22 cellular contexts compared by ENCODE assay signal in genomic region chr5:10227396-10227795, GRCh38. TPM values are rescaled to one million over a fixed set of nuclear protein-coding genes. Genes with fewer than 3 reads are reported as not detected.
A peak's percentile ranks its signal among the peaks of the same experiment; 100 is the strongest.
DNase-seq lines count a peak whose midpoint lies in the region; ATAC-seq, FAIRE-seq and TF ChIP-seq lines count a peak whose summit lies in the region.
"Had no signal": no experiment of that assay in that cellular context is flagged by ENCODE, and none has a peak within 500 bp of the region (broad histone marks: within the 10 kb centered on the region; RNA-seq: fewer than 3 reads in every experiment).

No MANE protein-coding gene starts in this region.

- H2AFZ ChIP-seq in IMR-90 (replicated peaks; ENCODE audit: low read length, poor library complexity) = no peak overlapping the region
- no peak overlapping the region for H2AFZ ChIP-seq in astrocyte (ENCODE audit: low read depth, low read length)
- H2AFZ ChIP-seq in neural progenitor cell (replicated peaks) = no peak overlapping the region
- H2AFZ ChIP-seq: parathyroid adenoma had no signal

- H3K14ac ChIP-seq in IMR-90 (replicated peaks; ENCODE audit: low read depth, low read length) = peak overlapping the region; percentile 27; the same call in 1 of the 2 replicates

- H2BK20ac ChIP-seq in IMR-90 (ENCODE audit: low read depth, low read length) = no peak overlapping the region

- no peak overlapping the region for H4K91ac ChIP-seq in IMR-90 (ENCODE audit: insufficient read depth, low read depth, low read length)

- H2BK15ac ChIP-seq in IMR-90 (ENCODE audit: low read depth, low read length) = no peak overlapping the region

- H2BK5ac ChIP-seq in IMR-90 (ENCODE audit: low read depth, low read length, poor library complexity, severe bottlenecking) = peak overlapping the region; percentile 43

- peak overlapping the region; percentile 38; the same call in 1 of the 2 replicates for H3K4ac ChIP-seq in IMR-90 (ENCODE audit: low read depth, low read length)

- H3K4me2 ChIP-seq in IMR-90 (ENCODE audit: low read depth, low read length) (no peak overlapping the region), astrocyte (ENCODE audit: low read length) (peak overlapping the region; percentile 27), neural progenitor cell (no peak overlapping the region)

- CTCF ChIA-PET in IMR-90 (lab: Yijun Ruan, JAX) = no interaction called here

- POLR2A ChIA-PET in IMR-90 (lab: Charles Lee; ENCODE audit: unreplicated experiment) = no interaction called here

- WGBS in IMR-90 (ENCODE audit: extremely low coverage in 2 of 2, insufficient read length in 1 of 2), 2 experiments = no CpG with 5 or more reads among the region's 7 CpGs
- WGBS in lower leg skin, 2 donors = 75 to 80% methylated on average over 7 of the region's 7 CpGs

- H3K36me3 Mint-ChIP-seq in astrocyte (ENCODE audit: low read depth, unreplicated experiment) = peaks cover 17% of the 10 kb centered on the region
- H3K36me3 Mint-ChIP-seq in activated T-helper 1 cell treated with anti-CD3 and anti-CD28 coated beads, Interleukin-12 subunit alpha, Interleukin-12 subunit beta, Interleukin-2, Interleukin-4 antibody, amounts not matched to agents 30 ng/mL and 10 ng/mL and 1 ng/mL, durations not matched to agents 14 hours and 24 hours and 36 hours (ENCODE audit: low read depth) = peaks cover 15% of the 10 kb centered on the region
- H3K36me3 Mint-ChIP-seq in neural progenitor cell = peaks cover 32% of the 10 kb centered on the region

- intact Hi-C loops in IMR-90 (cut with micrococcal nuclease) = no loop called here
- intact Hi-C loops in activated T-helper 1 cell treated with anti-CD3 and anti-CD28 coated beads, Interleukin-12 subunit alpha, Interleukin-12 subunit beta, Interleukin-2, Interleukin-4 antibody, amounts not matched to agents 30 ng/mL and 10 ng/mL and 1 ng/mL, durations not matched to agents 14 hours and 24 hours and 36 hours (cut with micrococcal nuclease) = no loop called here
- intact Hi-C loops in lower leg skin (cut with DNase I; ENCODE audit: low total_unique reads) = no loop called here

- H3K79me1 ChIP-seq in IMR-90 (ENCODE audit: low read depth in 1 of 2, low read length in 2 of 2) = peaks cover 6 to 10% of the 10 kb centered on the region in 2 experiments; a peak in 3 of 4 replicates

- peak overlapping the region in 1 of 2 experiments; percentile 11; a peak in 1 of 4 replicates for H4K8ac ChIP-seq in IMR-90 (ENCODE audit: low read depth in 2 of 2, low read length in 2 of 2)

- in situ Hi-C loops in IMR-90 (cut with MboI; ENCODE audit: low sequenced_read_pairs) = loop anchor here (10.0 kb wide), 1 partner anchor 673 kb away; no protein-coding TSS in a partner anchor

- peaks cover 8% of the 10 kb centered on the region for H3K9me3 Mint-ChIP-seq in astrocyte (ENCODE audit: unreplicated experiment)
- H3K9me3 Mint-ChIP-seq in activated T-helper 1 cell treated with anti-CD3 and anti-CD28 coated beads, Interleukin-12 subunit alpha, Interleukin-12 subunit beta, Interleukin-2, Interleukin-4 antibody, amounts not matched to agents 30 ng/mL and 10 ng/mL and 1 ng/mL, durations not matched to agents 14 hours and 24 hours and 36 hours = peaks cover 4% of the 10 kb centered on the region
- H3K9me3 Mint-ChIP-seq in neural progenitor cell = peaks cover 15% of the 10 kb centered on the region

- no peaks in the 10 kb centered on the region for H3F3A ChIP-seq in neural progenitor cell (ENCODE audit: low read depth)

- dilution Hi-C loops in IMR-90 (cut with HindIII; ENCODE audit: low sequenced_read_pairs, unreplicated experiment) = no loop called here

- H3K27ac Mint-ChIP-seq in astrocyte (ENCODE audit: unreplicated experiment) (peak overlapping the region; percentile 53), neural progenitor cell (no peak overlapping the region)
- H3K27ac Mint-ChIP-seq in activated T-helper 1 cell treated with anti-CD3 and anti-CD28 coated beads, Interleukin-12 subunit alpha, Interleukin-12 subunit beta, Interleukin-2, Interleukin-4 antibody, amounts not matched to agents 30 ng/mL and 10 ng/mL and 1 ng/mL, durations not matched to agents 14 hours and 24 hours and 36 hours = no peak overlapping the region
- H3K27ac Mint-ChIP-seq: activated T-cell treated with anti-CD3 and anti-CD28 coated beads, Interleukin-2, amount 50 U/mL, for 72 hours; natural killer cell; stimulated activated effector memory CD8-positive, alpha-beta T cell treated with anti-CD3 and anti-CD28 coated beads, Interleukin-12 subunit alpha, Interleukin-12 subunit beta, amount 100 ng/mL, for 72 hours had no signal

- H3K27me3 ChIP-seq in IMR-90 (ENCODE audit: control insufficient read depth, insufficient read depth, low read length) = no peaks in the 10 kb centered on the region
- no peaks in the 10 kb centered on the region for H3K27me3 ChIP-seq in astrocyte (ENCODE audit: insufficient read depth, low read length)
- H3K27me3 ChIP-seq in neural progenitor cell = no peaks in the 10 kb centered on the region
- H3K27me3 ChIP-seq: gastrocnemius medialis had no signal

- H2BK120ac ChIP-seq in IMR-90 (ENCODE audit: low read depth, low read length) = no peak overlapping the region

- TF ChIP-seq CTCF in AG09309 (IDR thresholded peaks at IDR 0.05; ENCODE audit: control insufficient read depth, insufficient read depth, low read depth, low read length, missing control alignments) (no peak), IMR-90 (conservative IDR thresholded peaks at IDR 0.05; ENCODE audit: low read depth, low read length) (no peak), astrocyte (IDR thresholded peaks at IDR 0.05; ENCODE audit: insufficient read depth, low read depth, low read length) (no peak), foreskin fibroblast (IDR thresholded peaks at IDR 0.05; ENCODE audit: low read depth, low read length) (no peak), neural progenitor cell (IDR thresholded peaks at IDR 0.05) (no peak), lower leg skin (IDR thresholded peaks at IDR 0.05) (no peak)

- H3K27me3 Mint-ChIP-seq in astrocyte (ENCODE audit: low read depth, unreplicated experiment) = no peaks in the 10 kb centered on the region
- H3K27me3 Mint-ChIP-seq in activated T-helper 1 cell treated with anti-CD3 and anti-CD28 coated beads, Interleukin-12 subunit alpha, Interleukin-12 subunit beta, Interleukin-2, Interleukin-4 antibody, amounts not matched to agents 30 ng/mL and 10 ng/mL and 1 ng/mL, durations not matched to agents 14 hours and 24 hours and 36 hours (ENCODE audit: insufficient read depth) = no peaks in the 10 kb centered on the region
- peaks cover 3% of the 10 kb centered on the region for H3K27me3 Mint-ChIP-seq in neural progenitor cell (ENCODE audit: insufficient read depth, low read depth)

- H3K36me3 ChIP-seq in IMR-90 (ENCODE audit: control insufficient read depth, insufficient read depth, low read length) (no peaks in the 10 kb centered on the region), astrocyte (ENCODE audit: insufficient read depth, low read length) (no peaks in the 10 kb centered on the region), neural progenitor cell (no peaks in the 10 kb centered on the region)
- H3K36me3 ChIP-seq: gastrocnemius medialis had no signal

- no peak overlapping the region; the same call in 1 of the 2 replicates for H2AK5ac ChIP-seq in IMR-90 (ENCODE audit: low read depth, low read length)

- H3K4me1 ChIP-seq in IMR-90 (ENCODE audit: control insufficient read depth, insufficient read depth, low read length) (peaks cover 11% of the 10 kb centered on the region), astrocyte (ENCODE audit: insufficient read depth, low read length) (peaks cover 18% of the 10 kb centered on the region), neural progenitor cell (no peaks in the 10 kb centered on the region)

- no peak for TF ChIP-seq RAD21 in IMR-90 (IDR thresholded peaks at IDR 0.05; ENCODE audit: low read length)

- peak overlapping the region; percentile 59; the same call in 1 of the 2 replicates for H4K5ac ChIP-seq in IMR-90 (ENCODE audit: low read depth, low read length)

- H3K27ac ChIP-seq in IMR-90 (ENCODE audit: insufficient read depth, low read length) = no peak overlapping the region
- peak overlapping the region; percentile 49 for H3K27ac ChIP-seq in astrocyte (ENCODE audit: low read depth, low read length)
- no peak overlapping the region for H3K27ac ChIP-seq in neural progenitor cell
- H3K27ac ChIP-seq: gastrocnemius medialis, parathyroid adenoma had no signal

- no peak for FAIRE-seq in astrocyte (lab: Jason Lieb, UNC)
- FAIRE-seq: GM12891, H1 had no signal

- H3K9me3 ChIP-seq in IMR-90 (ENCODE audit: control insufficient read depth, insufficient read depth, low read length) (peaks cover 1% of the 10 kb centered on the region; the same call in 1 of the 2 replicates), astrocyte (ENCODE audit: insufficient read depth, low read depth, low read length) (no peaks in the 10 kb centered on the region), neural progenitor cell (ENCODE audit: low read depth) (no peaks in the 10 kb centered on the region)
- H3K9me3 ChIP-seq: gastrocnemius medialis had no signal

- TF ChIP-seq POLR2A in IMR-90 (IDR thresholded peaks at IDR 0.05; ENCODE audit: low read depth, low read length) (no peak), lower leg skin (IDR thresholded peaks at IDR 0.05) (no peak)

- BruUV-seq in IMR-90 (replicated peaks; lab: Mats Ljungman, UMichigan) = no TSS peak

- no peaks in the 10 kb centered on the region for H4K20me1 ChIP-seq in IMR-90 (ENCODE audit: insufficient read depth, low read length)
- no peaks in the 10 kb centered on the region for H4K20me1 ChIP-seq in astrocyte (ENCODE audit: insufficient read depth, low read length)
- H4K20me1 ChIP-seq in neural progenitor cell (ENCODE audit: low read depth) = no peaks in the 10 kb centered on the region

- DNase-seq in AG09309 (ENCODE audit: low read depth) = peak; percentile 57
- peak; percentile 79 for DNase-seq in IMR-90
- peak; percentile 63 for DNase-seq in astrocyte (ENCODE audit: low read depth)
- DNase-seq in foreskin fibroblast = peak; percentile 36 to 56
- no peak for DNase-seq in activated CD4-positive, CD25-positive, alpha-beta regulatory T cell (lab: John Stamatoyannopoulos, UW)
- no peak for DNase-seq in activated T-helper 1 cell treated with anti-CD3 and anti-CD28 coated beads, Interleukin-12 subunit alpha, Interleukin-12 subunit beta, Interleukin-2, Interleukin-4 antibody, amounts not matched to agents 30 ng/mL and 10 ng/mL and 1 ng/mL, durations not matched to agents 14 hours and 24 hours and 36 hours (ENCODE audit: low spot score)
- no peak for DNase-seq in neural progenitor cell (ENCODE audit: low spot score)
- DNase-seq in lower leg skin (ENCODE audit: low spot score in 2 of 2) = no peak
- DNase-seq: activated naive CD4-positive, alpha-beta T cell treated with anti-CD3 and anti-CD28 coated beads, Interleukin-2, amount 50 U/mL, for 16 hours; activated T-cell treated with anti-CD3 and anti-CD28 coated beads, Interleukin-2, amount 50 U/mL, for 72 hours; cortex of kidney; DMS153; gastrocnemius medialis; left colon; natural killer cell; NCI-H1417; NCI-H524 had no signal

- H3K79me2 ChIP-seq in astrocyte (ENCODE audit: insufficient read depth, low read length) (peaks cover under 1% of the 10 kb centered on the region), neural progenitor cell (ENCODE audit: low read depth) (no peaks in the 10 kb centered on the region)
- H3K79me2 ChIP-seq: parathyroid adenoma had no signal

- H3K4me3 ChIP-seq in AG09309 (ENCODE audit: control insufficient read depth, low read depth, low read length) (no peak overlapping the region), IMR-90 (ENCODE audit: insufficient read depth, low read depth, low read length) (no peak overlapping the region), astrocyte (ENCODE audit: insufficient read depth, low read depth, low read length) (no peak overlapping the region), foreskin fibroblast (ENCODE audit: low read depth in 1 of 2, low read length in 2 of 2) (no peak overlapping the region), neural progenitor cell (no peak overlapping the region), lower leg skin (ENCODE audit: low read depth, poor library complexity, severe bottlenecking) (no peak overlapping the region)
- H3K4me3 ChIP-seq: gastrocnemius medialis had no signal

- peaks cover 10% of the 10 kb centered on the region for H3K9me1 ChIP-seq in IMR-90 (ENCODE audit: insufficient read depth, low read length)

- H3K9ac ChIP-seq in IMR-90 (ENCODE audit: low read depth, low read length) (no peak overlapping the region), astrocyte (ENCODE audit: low read length) (peak overlapping the region; percentile 30), neural progenitor cell (no peak overlapping the region)
- H3K9ac ChIP-seq: parathyroid adenoma had no signal

- H3K4me1 Mint-ChIP-seq in astrocyte (ENCODE audit: low read depth, unreplicated experiment) (peaks cover 18% of the 10 kb centered on the region), neural progenitor cell (no peaks in the 10 kb centered on the region)
- no peaks in the 10 kb centered on the region for H3K4me1 Mint-ChIP-seq in activated T-helper 1 cell treated with anti-CD3 and anti-CD28 coated beads, Interleukin-12 subunit alpha, Interleukin-12 subunit beta, Interleukin-2, Interleukin-4 antibody, amounts not matched to agents 30 ng/mL and 10 ng/mL and 1 ng/mL, durations not matched to agents 14 hours and 24 hours and 36 hours (ENCODE audit: low read depth)
- H3K4me1 Mint-ChIP-seq: natural killer cell; stimulated activated effector memory CD8-positive, alpha-beta T cell treated with anti-CD3 and anti-CD28 coated beads, Interleukin-12 subunit alpha, Interleukin-12 subunit beta, amount 100 ng/mL, for 72 hours had no signal

- no peak overlapping the region for H3K56ac ChIP-seq in IMR-90 (ENCODE audit: extremely low read depth, insufficient read depth, low read length)

- H3K18ac ChIP-seq in IMR-90 (ENCODE audit: low read depth, low read length) = peak overlapping the region; percentile 46; the same call in 1 of the 2 replicates

- H2AK9ac ChIP-seq in IMR-90 (replicated peaks; ENCODE audit: low read depth, low read length, poor library complexity) = no peak overlapping the region

- no peak overlapping the region for H3K4me3 Mint-ChIP-seq in astrocyte (ENCODE audit: unreplicated experiment)
- no peak overlapping the region for H3K4me3 Mint-ChIP-seq in activated T-helper 1 cell treated with anti-CD3 and anti-CD28 coated beads, Interleukin-12 subunit alpha, Interleukin-12 subunit beta, Interleukin-2, Interleukin-4 antibody, amounts not matched to agents 30 ng/mL and 10 ng/mL and 1 ng/mL, durations not matched to agents 14 hours and 24 hours and 36 hours
- H3K4me3 Mint-ChIP-seq in neural progenitor cell = no peak overlapping the region
- H3K4me3 Mint-ChIP-seq: activated T-cell treated with anti-CD3 and anti-CD28 coated beads, Interleukin-2, amount 50 U/mL, for 72 hours; natural killer cell; stimulated activated effector memory CD8-positive, alpha-beta T cell treated with anti-CD3 and anti-CD28 coated beads, Interleukin-12 subunit alpha, Interleukin-12 subunit beta, amount 100 ng/mL, for 72 hours had no signal

- no peak for ATAC-seq in IMR-90 (ENCODE audit: low read depth)
- ATAC-seq: activated T-cell treated with anti-CD3 and anti-CD28 coated beads, Interleukin-2, amount 50 U/mL, for 72 hours; gastrocnemius medialis; left colon; natural killer cell; sciatic nerve; stimulated activated effector memory CD8-positive, alpha-beta T cell treated with anti-CD3 and anti-CD28 coated beads, Interleukin-12 subunit alpha, Interleukin-12 subunit beta, amount 100 ng/mL, for 72 hours had no signal

- no peak overlapping the region for H3K23ac ChIP-seq in IMR-90 (ENCODE audit: low read depth, low read length)

RNA-seq across cellular contexts. Expression of gene ATPSCKMT, which starts 22.3 kb away (rescaled TPM):
- total RNA-seq in IMR-90 (2012; rRNA removed) = 33.9 and 65.8 TPM in 2 replicates
- 17.3 and 29.8 TPM in 2 replicates for polyA plus RNA-seq in IMR-90 (2012; rRNA removed)
- polyA plus RNA-seq in IMR-90 (2012; cell fraction: cytosol; rRNA removed) = 6.3 and 13.7 TPM in 2 replicates
- polyA plus RNA-seq in IMR-90 (2012; cell fraction: nucleus; rRNA removed; ENCODE audit: low replicate concordance) = 7.8 and 33.3 TPM in 2 replicates
- total RNA-seq in astrocyte = 13.8 and 15.3 TPM in 2 replicates
- total RNA-seq in activated T-helper 1 cell treated with anti-CD3 and anti-CD28 coated beads, Interleukin-12 subunit alpha, Interleukin-12 subunit beta, Interleukin-2, Interleukin-4 antibody, amounts not matched to agents 30 ng/mL and 10 ng/mL and 1 ng/mL, durations not matched to agents 14 hours and 24 hours and 36 hours = 25.1 and 30.4 TPM in 2 replicates
- total RNA-seq in neural progenitor cell (ENCODE audit: low replicate concordance) = 31.7 and 50.8 TPM in 2 replicates
- 10 to 100 TPM in 2 of 4 donors, 1 to 10 TPM in 2; 5.0 to 14.3 (median 8.7) TPM for total RNA-seq in lower leg skin

RNA-seq across cellular contexts. Expression of gene CCT5, which starts 22.7 kb away (rescaled TPM):
- total RNA-seq in IMR-90 (2012; rRNA removed) (481 and 875 TPM in 2 replicates), astrocyte (240 and 276 TPM in 2 replicates), neural progenitor cell (ENCODE audit: low replicate concordance) (532 TPM in 2 replicates), lower leg skin (100 to 1,000 TPM in 3 of 4 donors, 10 to 100 TPM in 1; 69.1 to 150 (median 125) TPM)
- 308 and 358 TPM in 2 replicates for polyA plus RNA-seq in IMR-90 (2012; rRNA removed)
- 108 and 177 TPM in 2 replicates for polyA plus RNA-seq in IMR-90 (2012; cell fraction: cytosol; rRNA removed)
- polyA plus RNA-seq in IMR-90 (2012; cell fraction: nucleus; rRNA removed; ENCODE audit: low replicate concordance) = 87.7 and 227 TPM in 2 replicates
- 511 and 512 TPM in 2 replicates for total RNA-seq in activated T-helper 1 cell treated with anti-CD3 and anti-CD28 coated beads, Interleukin-12 subunit alpha, Interleukin-12 subunit beta, Interleukin-2, Interleukin-4 antibody, amounts not matched to agents 30 ng/mL and 10 ng/mL and 1 ng/mL, durations not matched to agents 14 hours and 24 hours and 36 hours

Comparison
In these comparisons a context has a peak if more than half of its experiments do, and no peak if none do; other contexts are left out.
1. DNase-seq: peak in AG09309 (single experiment), IMR-90 (single experiment), astrocyte (single experiment) and foreskin fibroblast (2 of 2); none in activated CD4-positive, CD25-positive, alpha-beta regulatory T cell (0 of 4), activated T-helper 1 cell treated with anti-CD3 and anti-CD28 coated beads, Interleukin-12 subunit alpha, Interleukin-12 subunit beta, Interleukin-2, Interleukin-4 antibody, amounts not matched to agents 30 ng/mL and 10 ng/mL and 1 ng/mL, durations not matched to agents 14 hours and 24 hours and 36 hours (single experiment), neural progenitor cell (single experiment) and lower leg skin (0 of 2).